8 cellular contexts compared by ENCODE assay signal in genomic region chr7:129144834-129145668, GRCh38. TPM values are rescaled to one million over a fixed set of nuclear protein-coding genes. Genes with fewer than 3 reads are reported as not detected.
DNase-seq lines count a peak whose midpoint lies in the region; ATAC-seq, FAIRE-seq and TF ChIP-seq lines count a peak whose summit lies in the region.

No MANE protein-coding gene starts in this region.

- H3K4me1 Mint-ChIP-seq in activated naive CD4-positive, alpha-beta T cell treated with anti-CD3 and anti-CD28 coated beads for 36 hours (ENCODE audit: low read depth), result peaks cover 19% of the 10 kb centered on the region

- TF ChIP-seq EP300 in A549 (IDR thresholded peaks at IDR 0.05) (no peak), suprapubic skin (IDR thresholded peaks at IDR 0.05) (no peak)

- no peak for TF ChIP-seq RAD21 in A549 (conservative IDR thresholded peaks at IDR 0.05 in 1 of 2, IDR thresholded peaks at IDR 0.05 in 1 of 2)

- intact Hi-C loops in activated naive CD4-positive, alpha-beta T cell treated with anti-CD3 and anti-CD28 coated beads for 36 hours (cut with micrococcal nuclease), result no loop called here

- no peak overlapping the region for H3K27ac Mint-ChIP-seq in activated naive CD4-positive, alpha-beta T cell treated with anti-CD3 and anti-CD28 coated beads for 36 hours

- H3K27ac ChIP-seq in A549 (peak overlapping the region; percentile 66 to 87), HUES64 (ENCODE audit: low read depth, low read length) (no peak overlapping the region), suprapubic skin (no peak overlapping the region)

- peak overlapping the region; percentile 100 for H3K4me2 ChIP-seq in A549

- DNase-seq in A549 (ENCODE audit: low read depth in 1 of 2, low spot score in 1 of 2) (no peak), kidney epithelial cell (ENCODE audit: low read depth) (no peak), suprapubic skin (ENCODE audit: low spot score in 2 of 2) (no peak), ACHN (no peak)
- peak; percentile 46 for DNase-seq in activated naive CD4-positive, alpha-beta T cell treated with anti-CD3 and anti-CD28 coated beads for 36 hours

- ATAC-seq in A549 (peak; percentile 10 to 62; a peak in 2 of 6 replicates), GM19025 (IDR thresholded peaks at IDR 0.05; ENCODE audit: low read depth, unreplicated experiment) (peak; percentile 5), GM21786 (IDR thresholded peaks at IDR 0.05; ENCODE audit: unreplicated experiment) (no peak)

- in situ Hi-C loops in ACHN (cut with HindIII; ENCODE audit: low pct_ligation_motif_present, low pct_unique_long_range_greater_than_20kb, low sequenced_read_pairs), result no loop called here

- peak overlapping the region; percentile 43 for H3K9ac ChIP-seq in HUES64 (ENCODE audit: low read depth, low read length)

- H3K27me3 Mint-ChIP-seq in activated naive CD4-positive, alpha-beta T cell treated with anti-CD3 and anti-CD28 coated beads for 36 hours (ENCODE audit: low read depth), result peaks cover 7% of the 10 kb centered on the region

- peak; percentile 51 for TF ChIP-seq CTCF in A549 (IDR thresholded peaks at IDR 0.05)
- peak; percentile 39 for TF ChIP-seq CTCF in kidney epithelial cell (IDR thresholded peaks at IDR 0.05; ENCODE audit: insufficient read depth, low read length, poor library complexity, severe bottlenecking)
- TF ChIP-seq CTCF in suprapubic skin (IDR thresholded peaks at IDR 0.05), result no peak

- peaks cover 29% of the 10 kb centered on the region for H3K27me3 ChIP-seq in HUES64 (ENCODE audit: insufficient read depth, low read length)
- H3K27me3 ChIP-seq in kidney epithelial cell (ENCODE audit: control insufficient read depth, insufficient read depth, low read length), result peaks cover 15% of the 10 kb centered on the region
- peaks cover 32% of the 10 kb centered on the region for H3K27me3 ChIP-seq in suprapubic skin

- H3K9me3 ChIP-seq in A549 (no peaks in the 10 kb centered on the region), HUES64 (ENCODE audit: insufficient read depth, low read depth, low read length) (no peaks in the 10 kb centered on the region), suprapubic skin (no peaks in the 10 kb centered on the region)

- no peak; the same call in 1 of the 2 replicates for TF ChIP-seq POLR2A in A549 (IDR thresholded peaks at IDR 0.05; ENCODE audit: low read length)
- TF ChIP-seq POLR2A in suprapubic skin (IDR thresholded peaks at IDR 0.05), result no peak

- peaks cover 7% of the 10 kb centered on the region; the same call in 2 of the 3 replicates for H3K4me1 ChIP-seq in A549
- H3K4me1 ChIP-seq in HUES64 (ENCODE audit: insufficient read depth, low read length), result no peaks in the 10 kb centered on the region
- peaks cover 15% of the 10 kb centered on the region for H3K4me1 ChIP-seq in suprapubic skin

- H3K4me3 Mint-ChIP-seq in activated naive CD4-positive, alpha-beta T cell treated with anti-CD3 and anti-CD28 coated beads for 36 hours, result peak overlapping the region; percentile 77

- H3K36me3 Mint-ChIP-seq in activated naive CD4-positive, alpha-beta T cell treated with anti-CD3 and anti-CD28 coated beads for 36 hours (ENCODE audit: low read depth), result no peaks in the 10 kb centered on the region

- H3K4me3 ChIP-seq in A549, result peak overlapping the region; percentile 75
- H3K4me3 ChIP-seq in HUES64 (ENCODE audit: low read length), result peak overlapping the region; percentile 63
- H3K4me3 ChIP-seq in kidney epithelial cell (ENCODE audit: low read depth, low read length), result peak overlapping the region; percentile 49
- H3K4me3 ChIP-seq in suprapubic skin, result peak overlapping the region; percentile 48

- CTCF ChIA-PET in A549 (lab: Yijun Ruan, JAX), result interaction anchor here (1.0 to 5.2 kb wide), 5 partner anchors 11 to 585 kb away, joined by 3 to 37 read pairs (median 3); no protein-coding TSS in a partner anchor
- CTCF ChIA-PET in activated naive CD4-positive, alpha-beta T cell treated with anti-CD3 and anti-CD28 coated beads for 36 hours (lab: Charles Lee), result interaction anchor here (1.0 to 1.1 kb wide), 2 partner anchors 54 to 73 kb away, joined by 3 to 5 read pairs; no protein-coding TSS in a partner anchor

- WGBS in A549 (ENCODE audit: missing lambda C conversion rate), result 25% methylated on average over 15 of the region's 58 CpGs
- 7% methylated on average over 58 of the region's 58 CpGs for WGBS in HUES64
- 9% methylated on average over 56 of the region's 58 CpGs for WGBS in suprapubic skin

- H3K36me3 ChIP-seq in HUES64 (ENCODE audit: insufficient read depth, low read length), result no peaks in the 10 kb centered on the region
- H3K36me3 ChIP-seq in kidney epithelial cell (ENCODE audit: control insufficient read depth, insufficient read depth, low read length), result no peaks in the 10 kb centered on the region
- no peaks in the 10 kb centered on the region for H3K36me3 ChIP-seq in suprapubic skin

- H3K9me3 Mint-ChIP-seq in activated naive CD4-positive, alpha-beta T cell treated with anti-CD3 and anti-CD28 coated beads for 36 hours, result no peaks in the 10 kb centered on the region

- FAIRE-seq in A549 (lab: Jason Lieb, UNC), result no peak

- POLR2A ChIA-PET in A549 (lab: Yijun Ruan, JAX), result no interaction called here

TF ChIP-seq in A549, 52 proteins besides CTCF, POLR2A, EP300 and RAD21:
- TF ChIP-seq RFX5 (IDR thresholded peaks at IDR 0.05) (no peak), HMGXB4 (CRISPR knock-in tag; IDR thresholded peaks at IDR 0.05; ENCODE audit: borderline replicate concordance) (no peak), ELK1 (IDR thresholded peaks at IDR 0.05; ENCODE audit: low read depth, low read length) (no peak), BHLHE40 (IDR thresholded peaks at IDR 0.05; ENCODE audit: low read depth, low read length) (no peak), NFE2L2 (conservative IDR thresholded peaks at IDR 0.05; ENCODE audit: low read length) (no peak), SMC3 (IDR thresholded peaks at IDR 0.05) (no peak), CHD4 (IDR thresholded peaks at IDR 0.05; ENCODE audit: borderline replicate concordance) (no peak), CBX2 (IDR thresholded peaks at IDR 0.05; ENCODE audit: borderline replicate concordance, low read depth) (no peak)

RNA-seq across cellular contexts. Expression of gene TSPAN33, which starts 0.5 kb away (rescaled TPM):
- polyA plus RNA-seq in A549 (2011; rRNA removed) (9.1 and 12.3 TPM in 2 replicates), A549 (2017; fragmentation: RNase III; extraction: RNeasy Plus Mini Kit Qiagen cat#74134 plus additional on column Dnase treatment) (4.9 to 5.3 TPM (median 5.0 TPM) in 3 replicates)
- 7.9 and 9.7 TPM in 2 replicates for polyA plus RNA-seq in A549 (2012; cell fraction: cytosol; rRNA removed)
- 5.5 and 6.7 TPM in 2 replicates for polyA plus RNA-seq in A549 (2012; cell fraction: nucleus; rRNA removed)
- polyA minus RNA-seq in A549 (2011; rRNA and poly(A)+ RNA removed), result 17.1 and 21.8 TPM in 2 replicates
- 23.6 TPM for polyA plus RNA-seq in HUES64 (2013, experiment 1 of 2)
- 26.6 TPM for polyA plus RNA-seq in HUES64 (2013, experiment 2 of 2)
- 1 to 10 TPM; 7.2 to 7.9 TPM for total RNA-seq in activated naive CD4-positive, alpha-beta T cell treated with anti-CD3 and anti-CD28 coated beads for 36 hours
- total RNA-seq in kidney epithelial cell (18.0 and 22.2 TPM in 2 replicates), suprapubic skin (10 to 100 TPM in 3 of 4 donors, 1 to 10 TPM in 1; 9.1 to 17.9 (median 11.1) TPM)

RNA-seq across cellular contexts. Expression of gene SMO, which starts 43.4 kb away (rescaled TPM):
- polyA plus RNA-seq in A549 (2011; rRNA removed) (11.8 and 16.2 TPM in 2 replicates), A549 (2017; fragmentation: RNase III; extraction: RNeasy Plus Mini Kit Qiagen cat#74134 plus additional on column Dnase treatment) (14.2 to 18.3 TPM (median 15.7 TPM) in 3 replicates)
- polyA plus RNA-seq in A549 (2012; cell fraction: cytosol; rRNA removed), result 20.0 and 27.9 TPM in 2 replicates
- polyA plus RNA-seq in A549 (2012; cell fraction: nucleus; rRNA removed), result 48.2 and 50.7 TPM in 2 replicates
- polyA minus RNA-seq in A549 (2011; rRNA and poly(A)+ RNA removed), result 56.6 and 59.9 TPM in 2 replicates
- polyA plus RNA-seq in HUES64 (2013, experiment 1 of 2), result 49.2 TPM
- 49.8 TPM for polyA plus RNA-seq in HUES64 (2013, experiment 2 of 2)
- total RNA-seq in activated naive CD4-positive, alpha-beta T cell treated with anti-CD3 and anti-CD28 coated beads for 36 hours, result under 1 TPM; 0.20 to 0.43 TPM
- total RNA-seq in kidney epithelial cell (20.1 and 22.3 TPM in 2 replicates), suprapubic skin (10 to 100 TPM; 13.8 to 34.5 (median 18.1) TPM)

Comparison
In these comparisons a context has a peak if more than half of its experiments do, and no peak if none do; other contexts are left out.
1. H3K27ac ChIP-seq: peak in A549 (2 of 2); none in HUES64 (single experiment) and suprapubic skin (single experiment).
2. CTCF ChIP-seq: peak in A549 (single experiment) and kidney epithelial cell (single experiment); none in suprapubic skin (0 of 2).
3. RNA of gene SMO, which starts 43.4 kb away (total RNA-seq): 20.1 to 22.3 TPM in kidney epithelial cell and 13.8 to 34.5 TPM in suprapubic skin; 0.20 to 0.43 TPM in activated naive CD4-positive, alpha-beta T cell treated with anti-CD3 and anti-CD28 coated beads for 36 hours; every median in the first group is over 10 times any median in the second.
4. Peak in every context shown above with its lines, with median percentiles within 50 percentile points of each other: H3K4me3 ChIP-seq.